Comparison of ENCODE assay signal across 30 cellular contexts in genomic region chr15:71451080-71451479, GRCh38.
"Had no signal": no experiment of that assay in that cellular context is flagged by ENCODE, and none has a peak within 500 bp of the region (broad histone marks: within the 10 kb centered on the region; RNA-seq: fewer than 3 reads in every experiment).

No MANE protein-coding gene starts in this region.

- FAIRE-seq: astrocyte, TTC549 had no signal

- H3K36me3 Mint-ChIP-seq: activated naive CD4-positive, alpha-beta T cell treated with anti-CD3 and anti-CD28 coated beads, Interleukin-2, amount 50 U/mL, for 24 hours; brain; IgD-negative memory B cell; T-cell had no signal

- DNase-seq: activated CD4-positive, alpha-beta memory T cell treated with anti-CD3 and anti-CD28 coated beads, Interleukin-2, amount 10 ng/mL, durations not matched to agents 7 days and 5 days; activated CD4-positive, alpha-beta T cell treated with anti-CD3 and anti-CD28 coated beads for 36 hours; activated CD4-positive, alpha-beta T cell treated with anti-CD3 and anti-CD28 coated beads, Interleukin-2, amount 50 U/mL, for 1 hour; activated CD8-positive, alpha-beta memory T cell treated with anti-CD3 and anti-CD28 coated beads, Interleukin-2, amount 50 U/mL, for 4 hours; activated gamma-delta T cell treated with Interleukin-2 at 50 U/mL for 16 hours; activated T-cell treated with anti-CD3 and anti-CD28 coated beads, Interleukin-2, amount 50 U/mL, for 72 hours; amygdala; KG1; MV-4-11; NCI-H1092 treated with DMSO at 0.1 percent for 48 hours; NCI-H1436 treated with DMSO at 0.1 percent for 48 hours; NCI-H187; NCI-H2081 treated with DMSO at 0.1 percent for 48 hours; NCI-H446 treated with DMSO at 0.1 percent for 48 hours; NCI-H524 treated with DMSO at 0.1 percent for 48 hours; NCI-H748 treated with DMSO at 0.1 percent for 48 hours; OCI-M1; RPMI8226; T-cell; T-helper 2 cell; T1000 had no signal

- H3K27ac Mint-ChIP-seq: activated CD4-positive, alpha-beta memory T cell treated with anti-CD3 and anti-CD28 coated beads, Interleukin-2, amount 10 ng/mL, durations not matched to agents 7 days and 5 days; activated CD4-positive, alpha-beta T cell treated with anti-CD3 and anti-CD28 coated beads for 36 hours; activated naive CD4-positive, alpha-beta T cell treated with anti-CD3 and anti-CD28 coated beads, Interleukin-2, amount 50 U/mL, for 24 hours; activated T-cell treated with anti-CD3 and anti-CD28 coated beads, Interleukin-2, amount 50 U/mL, for 72 hours; activated T-helper 2 cell treated with anti-CD3 and anti-CD28 coated beads, Interferon-gamma antibody, Interleukin-2, Interleukin-4, amounts not matched to agents 10 μg/mL and 5 μg/mL and 100 μg/mL, durations not matched to agents 14 hours and 24 hours and 36 hours; brain; T-cell had no signal

- H3K4me1 Mint-ChIP-seq: activated CD4-positive, alpha-beta memory T cell treated with anti-CD3 and anti-CD28 coated beads, Interleukin-2, amount 10 ng/mL, durations not matched to agents 7 days and 5 days; activated CD4-positive, alpha-beta T cell treated with anti-CD3 and anti-CD28 coated beads for 36 hours; activated naive CD4-positive, alpha-beta T cell treated with anti-CD3 and anti-CD28 coated beads, Interleukin-2, amount 50 U/mL, for 24 hours; central memory CD8-positive, alpha-beta T cell; IgD-negative memory B cell; T-cell had no signal

- H3K4me3 Mint-ChIP-seq: activated CD4-positive, alpha-beta memory T cell treated with anti-CD3 and anti-CD28 coated beads, Interleukin-2, amount 10 ng/mL, durations not matched to agents 7 days and 5 days; activated CD4-positive, alpha-beta T cell treated with anti-CD3 and anti-CD28 coated beads for 36 hours; activated naive CD4-positive, alpha-beta T cell treated with anti-CD3 and anti-CD28 coated beads, Interleukin-2, amount 50 U/mL, for 24 hours; activated T-cell treated with anti-CD3 and anti-CD28 coated beads, Interleukin-2, amount 50 U/mL, for 72 hours; brain; central memory CD8-positive, alpha-beta T cell; IgD-negative memory B cell; T-cell had no signal

- H3K9me3 Mint-ChIP-seq: activated CD4-positive, alpha-beta memory T cell treated with anti-CD3 and anti-CD28 coated beads, Interleukin-2, amount 10 ng/mL, durations not matched to agents 7 days and 5 days; activated naive CD4-positive, alpha-beta T cell treated with anti-CD3 and anti-CD28 coated beads, Interleukin-2, amount 50 U/mL, for 24 hours; activated T-cell treated with anti-CD3 and anti-CD28 coated beads, Interleukin-2, amount 50 U/mL, for 72 hours; activated T-helper 2 cell treated with anti-CD3 and anti-CD28 coated beads, Interferon-gamma antibody, Interleukin-2, Interleukin-4, amounts not matched to agents 10 μg/mL and 5 μg/mL and 100 μg/mL, durations not matched to agents 14 hours and 24 hours and 36 hours; brain; central memory CD8-positive, alpha-beta T cell; T-cell had no signal

- H3K4me3 ChIP-seq: SK-N-MC had no signal

- H3K27ac ChIP-seq: SK-N-MC, VCaP had no signal

- H3K27me3 Mint-ChIP-seq: brain, IgD-negative memory B cell had no signal
